10 cellular contexts compared by ENCODE assay signal in genomic region chr11:70158201-70158600, GRCh38. TPM values are rescaled to one million over a fixed set of nuclear protein-coding genes. Genes with fewer than 3 reads are reported as not detected.
DNase-seq lines count a peak whose midpoint lies in the region; ATAC-seq and TF ChIP-seq lines count a peak whose summit lies in the region.
"Had no signal": no experiment of that assay in that cellular context is flagged by ENCODE, and none has a peak within 500 bp of the region (broad histone marks: within the 10 kb centered on the region; RNA-seq: fewer than 3 reads in every experiment).

No MANE protein-coding gene starts in this region.

- CTCF ChIA-PET in MCF 10A (lab: Yijun Ruan, JAX) (interaction anchor here (0.8 kb wide), 1 partner anchor 9 kb away, joined by 3 read pairs; no protein-coding TSS in a partner anchor), RWPE1 (lab: Yijun Ruan, JAX) (interaction anchor here (0.5 to 1.1 kb wide), 3 partner anchors 15 to 187 kb away, joined by 3 to 6 read pairs (median 3); no protein-coding TSS in a partner anchor)

- H3K4ac ChIP-seq in mesendoderm (ENCODE audit: low read depth, low read length): no peak overlapping the region

- POLR2A ChIA-PET in MCF 10A (lab: Yijun Ruan, JAX): no interaction called here
- POLR2A ChIA-PET in RWPE1 (lab: Yijun Ruan, JAX; ENCODE audit: low non-redundant PET): no interaction called here

- no peak overlapping the region for H4K5ac ChIP-seq in mesendoderm (ENCODE audit: low read length)

- no peak overlapping the region for H2BK120ac ChIP-seq in mesendoderm (ENCODE audit: low read depth, low read length)

- H3K36me3 Mint-ChIP-seq in MCF 10A (ENCODE audit: insufficient read depth, unreplicated experiment): no peaks in the 10 kb centered on the region
- no peaks in the 10 kb centered on the region for H3K36me3 Mint-ChIP-seq in natural killer cell treated with Interleukin-12 subunit alpha and Interleukin-12 subunit beta and Interleukin-15 and Interleukin-18, amount 100 ng/mL, for 72 hours

- no peak overlapping the region for H3K23ac ChIP-seq in mesendoderm (ENCODE audit: low read length)

- peak; percentile 13 for TF ChIP-seq CTCF in MCF 10A (IDR thresholded peaks at IDR 0.05; ENCODE audit: unreplicated experiment)
- TF ChIP-seq CTCF in RWPE1 (conservative IDR thresholded peaks at IDR 0.05; ENCODE audit: low read depth): no peak

- H3K36me3 ChIP-seq in Karpas-422 (ENCODE audit: insufficient read depth, low read length): no peaks in the 10 kb centered on the region
- no peaks in the 10 kb centered on the region for H3K36me3 ChIP-seq in mesendoderm (ENCODE audit: control insufficient read depth, insufficient read depth, low read length)

- H3K4me1 ChIP-seq in Karpas-422 (ENCODE audit: low read length) (no peaks in the 10 kb centered on the region), mesendoderm (ENCODE audit: control insufficient read depth, low read depth, low read length) (no peaks in the 10 kb centered on the region)

- ATAC-seq in natural killer cell treated with Interleukin-12 subunit alpha and Interleukin-12 subunit beta and Interleukin-15 and Interleukin-18, amount 100 ng/mL, for 72 hours: no peak
- ATAC-seq in HG02884 (IDR thresholded peaks at IDR 0.05; ENCODE audit: unreplicated experiment): no peak

- H3K79me2 ChIP-seq in Karpas-422 (ENCODE audit: low read length) (no peaks in the 10 kb centered on the region), mesendoderm (ENCODE audit: control insufficient read depth, insufficient read depth, low read length) (no peaks in the 10 kb centered on the region)

- DNase-seq in EH (ENCODE audit: low read depth) (peak; percentile 20), Karpas-422 (peak; percentile 52), MCF 10A (ENCODE audit: unreplicated experiment) (peak; percentile 29), mesendoderm (peak; percentile 77), RWPE1 (ENCODE audit: low spot score) (no peak)
- no peak for DNase-seq in natural killer cell treated with Interleukin-12 subunit alpha and Interleukin-12 subunit beta and Interleukin-15 and Interleukin-18, amount 100 ng/mL, for 72 hours (ENCODE audit: low spot score)
- DNase-seq in stimulated activated CD4-positive, alpha-beta T cell treated with anti-CD3 and anti-CD28 coated beads, Interleukin-4, amount 100 ng/mL, for 1 hour: no peak
- DNase-seq: activated CD4-positive, alpha-beta T cell treated with anti-CD3 and anti-CD28 coated beads, Interleukin-2, amount 50 U/mL, for 1 hour; NCI-H2081 had no signal

- intact Hi-C loops in MCF 10A (cut with micrococcal nuclease): no loop called here

- no peaks in the 10 kb centered on the region for H3K9me3 Mint-ChIP-seq in MCF 10A (ENCODE audit: unreplicated experiment)
- H3K9me3 Mint-ChIP-seq in natural killer cell treated with Interleukin-12 subunit alpha and Interleukin-12 subunit beta and Interleukin-15 and Interleukin-18, amount 100 ng/mL, for 72 hours: no peaks in the 10 kb centered on the region

- H3K27ac ChIP-seq in Karpas-422 (ENCODE audit: low read length): no peak overlapping the region
- H3K27ac ChIP-seq in mesendoderm (ENCODE audit: low read depth, low read length): no peak overlapping the region
- H3K27ac ChIP-seq in RWPE1: no peak overlapping the region

- H3K9me3 ChIP-seq in Karpas-422 (ENCODE audit: low read length): no peaks in the 10 kb centered on the region

- H3K27me3 ChIP-seq in Karpas-422 (ENCODE audit: low read length): no peaks in the 10 kb centered on the region
- no peaks in the 10 kb centered on the region for H3K27me3 ChIP-seq in mesendoderm (ENCODE audit: insufficient read depth, low read length, poor library complexity)

- no peaks in the 10 kb centered on the region for H3K79me1 ChIP-seq in mesendoderm (ENCODE audit: low read length)

- H4K8ac ChIP-seq in mesendoderm (ENCODE audit: low read depth, low read length): no peak overlapping the region

- H3K27me3 Mint-ChIP-seq in MCF 10A (ENCODE audit: insufficient read depth, unreplicated experiment): peaks cover 6% of the 10 kb centered on the region
- H3K27me3 Mint-ChIP-seq in natural killer cell treated with Interleukin-12 subunit alpha and Interleukin-12 subunit beta and Interleukin-15 and Interleukin-18, amount 100 ng/mL, for 72 hours: no peaks in the 10 kb centered on the region

- no peak overlapping the region for H3K4me3 Mint-ChIP-seq in MCF 10A (ENCODE audit: unreplicated experiment)
- no peak overlapping the region for H3K4me3 Mint-ChIP-seq in natural killer cell treated with Interleukin-12 subunit alpha and Interleukin-12 subunit beta and Interleukin-15 and Interleukin-18, amount 100 ng/mL, for 72 hours

- no CpG with 5 or more reads among the region's 8 CpGs for WGBS in mesendoderm (ENCODE audit: extremely low coverage, insufficient coverage, low lambda C conversion rate)

- no peak overlapping the region for H3K9ac ChIP-seq in Karpas-422 (ENCODE audit: low read length)
- H3K9ac ChIP-seq in mesendoderm (ENCODE audit: low read length): no peak overlapping the region

- no peak overlapping the region for H2AK5ac ChIP-seq in mesendoderm (ENCODE audit: low read length)

- BruUV-seq in MCF 10A (replicated peaks; lab: Mats Ljungman, UMichigan): no TSS peak

- H2BK15ac ChIP-seq in mesendoderm (replicated peaks; ENCODE audit: low read depth): no peak overlapping the region

- no peaks in the 10 kb centered on the region for H4K20me1 ChIP-seq in Karpas-422 (ENCODE audit: insufficient read depth, low read depth, low read length)

- no peak overlapping the region for H3K4me2 ChIP-seq in Karpas-422 (ENCODE audit: low read depth, low read length, poor library complexity, severe bottlenecking)
- no peak overlapping the region for H3K4me2 ChIP-seq in mesendoderm (ENCODE audit: low read length)

- no peak overlapping the region for H2AFZ ChIP-seq in Karpas-422 (ENCODE audit: low read length)

- H3K4me1 Mint-ChIP-seq in MCF 10A (ENCODE audit: insufficient read depth, unreplicated experiment): peaks cover 27% of the 10 kb centered on the region
- H3K4me1 Mint-ChIP-seq in natural killer cell treated with Interleukin-12 subunit alpha and Interleukin-12 subunit beta and Interleukin-15 and Interleukin-18, amount 100 ng/mL, for 72 hours (ENCODE audit: low read depth in 2 of 2): no peaks in the 10 kb centered on the region

- no peak overlapping the region for H3K4me3 ChIP-seq in Karpas-422 (ENCODE audit: low read length)
- H3K4me3 ChIP-seq in mesendoderm (ENCODE audit: low read length): no peak overlapping the region

- no peak overlapping the region for H3K18ac ChIP-seq in mesendoderm (ENCODE audit: low read length)

- H3K9me2 ChIP-seq in Karpas-422 (replicated peaks; ENCODE audit: insufficient read depth, low read length): no peaks in the 10 kb centered on the region

- H3K56ac ChIP-seq in mesendoderm (ENCODE audit: low read length): no peak overlapping the region

- no peak overlapping the region for H2BK5ac ChIP-seq in mesendoderm (ENCODE audit: low read length)

- H3K27ac Mint-ChIP-seq in MCF 10A (ENCODE audit: low read depth, unreplicated experiment): no peak overlapping the region
- H3K27ac Mint-ChIP-seq in natural killer cell treated with Interleukin-12 subunit alpha and Interleukin-12 subunit beta and Interleukin-15 and Interleukin-18, amount 100 ng/mL, for 72 hours: no peak overlapping the region

RNA-seq across cellular contexts. Expression of gene FADD, which starts 44.9 kb away (rescaled TPM):
- 19.8 and 39.5 TPM in 2 replicates for total RNA-seq in Karpas-422 (2014; rRNA removed; shearing (Covaris generic); ENCODE audit: low replicate concordance)
- 37.1 and 44.1 TPM in 2 replicates for total RNA-seq in MCF 10A (2022)
- polyA plus RNA-seq in mesendoderm (2013, experiment 1 of 2): 40.9 TPM
- 40.4 TPM for polyA plus RNA-seq in mesendoderm (2013, experiment 2 of 2)
- total RNA-seq in natural killer cell treated with Interleukin-12 subunit alpha and Interleukin-12 subunit beta and Interleukin-15 and Interleukin-18, amount 100 ng/mL, for 72 hours: 10 to 100 TPM; 30.9 to 32.3 TPM

Comparison
In these comparisons a context has a peak if more than half of its experiments do, and no peak if none do; other contexts are left out.
1. DNase-seq: peak in EH (single experiment), Karpas-422 (single experiment), MCF 10A (single experiment) and mesendoderm (single experiment); none in natural killer cell treated with Interleukin-12 subunit alpha and Interleukin-12 subunit beta and Interleukin-15 and Interleukin-18, amount 100 ng/mL, for 72 hours (single experiment), RWPE1 (single experiment) and stimulated activated CD4-positive, alpha-beta T cell treated with anti-CD3 and anti-CD28 coated beads, Interleukin-4, amount 100 ng/mL, for 1 hour (single experiment).